Comparison of ENCODE assay signal across 18 cellular contexts in the genomic region with DNA sequence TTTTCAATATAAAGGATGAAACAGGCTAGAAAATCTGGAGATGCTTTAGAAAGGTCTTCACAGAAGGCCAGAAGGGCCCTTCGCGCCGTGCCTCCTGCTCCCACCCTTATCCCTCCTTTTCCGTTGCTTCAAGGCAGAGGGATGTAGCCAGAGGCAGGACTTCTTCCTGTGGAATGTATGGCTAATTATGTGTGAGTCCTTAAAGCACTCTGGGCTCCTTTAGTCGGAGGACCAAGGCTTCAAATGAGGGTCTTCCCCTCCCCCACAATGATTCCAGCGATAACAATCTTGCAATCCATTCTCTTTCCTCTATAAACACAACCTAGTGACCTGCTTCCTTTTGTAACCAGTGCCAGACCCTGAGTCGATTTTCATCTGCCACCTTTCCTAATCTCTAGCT.
DNase-seq lines count a peak whose midpoint lies in the region; ATAC-seq, FAIRE-seq and TF ChIP-seq lines count a peak whose summit lies in the region.
"Had no signal": no experiment of that assay in that cellular context is flagged by ENCODE, and none has a peak within 500 bp of the region (broad histone marks: within the 10 kb centered on the region; RNA-seq: fewer than 3 reads in every experiment).

No MANE protein-coding gene starts in this region.

- H3K27me3 Mint-ChIP-seq in WTC11 (ENCODE audit: low read depth) (peaks cover 2% of the 10 kb centered on the region; the same call in 1 of the 2 replicates), neural progenitor cell (ENCODE audit: insufficient read depth, low read depth) (no peaks in the 10 kb centered on the region)
- H3K27me3 Mint-ChIP-seq: CD4-positive, CD25-positive, alpha-beta regulatory T cell had no signal

- peak overlapping the region; percentile 35 for H3K4me2 ChIP-seq in neural progenitor cell
- H3K4me2 ChIP-seq: KMS-11 had no signal

- peaks cover 3% of the 10 kb centered on the region for H3K36me3 ChIP-seq in neural progenitor cell
- H3K36me3 ChIP-seq: BE2C had no signal

- peak overlapping the region; percentile 63; the same call in 1 of the 2 replicates for H3K27ac Mint-ChIP-seq in WTC11
- H3K27ac Mint-ChIP-seq in neural progenitor cell: peak overlapping the region; percentile 0
- H3K27ac Mint-ChIP-seq: CD4-positive, CD25-positive, alpha-beta regulatory T cell; HFFc6 had no signal

- peak; percentile 77 for ATAC-seq in WTC11
- no peak for ATAC-seq in HG02938 (IDR thresholded peaks at IDR 0.05; ENCODE audit: unreplicated experiment)
- no peak for ATAC-seq in GM21825 (IDR thresholded peaks at IDR 0.05; ENCODE audit: unreplicated experiment)
- no peak for ATAC-seq in GM18517 (IDR thresholded peaks at IDR 0.05; ENCODE audit: unreplicated experiment)

- H3K9ac ChIP-seq in neural progenitor cell: no peak overlapping the region
- H3K9ac ChIP-seq: KMS-11 had no signal

- H3F3A ChIP-seq in neural progenitor cell (ENCODE audit: low read depth): peaks cover 20% of the 10 kb centered on the region

- H3K4me3 Mint-ChIP-seq in WTC11: no peak overlapping the region
- H3K4me3 Mint-ChIP-seq in neural progenitor cell: no peak overlapping the region
- H3K4me3 Mint-ChIP-seq: CD4-positive, CD25-positive, alpha-beta regulatory T cell; HFFc6 had no signal

- CTCF ChIA-PET in WTC11 (lab: Charles Lee): no interaction called here

- peak; percentile 96 for FAIRE-seq in G401.6 (lab: Jason Lieb, UNC)
- FAIRE-seq: A204.1, GM12891 had no signal

- peaks cover 65% of the 10 kb centered on the region for H3K79me2 ChIP-seq in neural progenitor cell (ENCODE audit: low read depth)

- H3K4me1 Mint-ChIP-seq in WTC11 (peaks cover 23% of the 10 kb centered on the region), neural progenitor cell (peaks cover 30% of the 10 kb centered on the region)
- H3K4me1 Mint-ChIP-seq: CD4-positive, CD25-positive, alpha-beta regulatory T cell had no signal

- no peaks in the 10 kb centered on the region for H3K9me3 ChIP-seq in neural progenitor cell (ENCODE audit: low read depth)
- H3K9me3 ChIP-seq: BE2C had no signal

- DNase-seq in WTC11 (ENCODE audit: low spot score) (peak; percentile 7), islet precursor cell (peak; percentile 79), neural progenitor cell (ENCODE audit: low spot score) (peak; percentile 32)
- DNase-seq in activated CD4-positive, alpha-beta T cell treated with anti-CD3 and anti-CD28 coated beads for 48 hours: no peak
- DNase-seq: BE2C; CD4-positive, CD25-positive, alpha-beta regulatory T cell; COR-L47; HFFc6; MV-4-11; NCI-H1694 treated with DMSO at 0.1 percent for 48 hours; Right ventricle myocardium superior had no signal

- no peak for TF ChIP-seq CTCF in WTC11 (IDR thresholded peaks at IDR 0.05)
- TF ChIP-seq CTCF in neural progenitor cell (IDR thresholded peaks at IDR 0.05): no peak

- no peak overlapping the region for H3K4me3 ChIP-seq in neural progenitor cell

- no peaks in the 10 kb centered on the region for H3K27me3 ChIP-seq in neural progenitor cell
- H3K27me3 ChIP-seq: BE2C had no signal

- H3K9me3 Mint-ChIP-seq in WTC11 (no peaks in the 10 kb centered on the region), neural progenitor cell (no peaks in the 10 kb centered on the region)
- H3K9me3 Mint-ChIP-seq: HFFc6 had no signal

- H2AFZ ChIP-seq in neural progenitor cell (replicated peaks): no peak overlapping the region

- peaks cover 29% of the 10 kb centered on the region for H4K20me1 ChIP-seq in neural progenitor cell (ENCODE audit: low read depth)

- peak overlapping the region; percentile 30 for H3K27ac ChIP-seq in neural progenitor cell
- H3K27ac ChIP-seq: KMS-11 had no signal

- POLR2A ChIA-PET in WTC11 (lab: Charles Lee): no interaction called here

- H3K4me1 ChIP-seq in neural progenitor cell: peaks cover 26% of the 10 kb centered on the region
- H3K4me1 ChIP-seq: BE2C had no signal

- H3K36me3 Mint-ChIP-seq in WTC11 (no peaks in the 10 kb centered on the region), neural progenitor cell (no peaks in the 10 kb centered on the region)
- H3K36me3 Mint-ChIP-seq: CD4-positive, CD25-positive, alpha-beta regulatory T cell had no signal

TF ChIP-seq in WTC11, 78 proteins besides CTCF, POLR2A, EP300 and RAD21 (continues in another document):
- TF ChIP-seq ZNF416 (CRISPR knock-in tag; IDR thresholded peaks at IDR 0.05) (no peak), AR (CRISPR knock-in tag; IDR thresholded peaks at IDR 0.05) (no peak), ZNF138 (CRISPR knock-in tag; conservative IDR thresholded peaks at IDR 0.05) (no peak), TEAD4 (CRISPR knock-in tag; IDR thresholded peaks at IDR 0.05) (no peak), ZNF121 (CRISPR knock-in tag; IDR thresholded peaks at IDR 0.05) (no peak), HMGA2 (CRISPR knock-in tag; IDR thresholded peaks at IDR 0.05) (no peak), NR2C2 (CRISPR knock-in tag; IDR thresholded peaks at IDR 0.05) (no peak), NFATC4 (CRISPR knock-in tag; IDR thresholded peaks at IDR 0.05) (no peak)
- TF ChIP-seq, protein P1, sequence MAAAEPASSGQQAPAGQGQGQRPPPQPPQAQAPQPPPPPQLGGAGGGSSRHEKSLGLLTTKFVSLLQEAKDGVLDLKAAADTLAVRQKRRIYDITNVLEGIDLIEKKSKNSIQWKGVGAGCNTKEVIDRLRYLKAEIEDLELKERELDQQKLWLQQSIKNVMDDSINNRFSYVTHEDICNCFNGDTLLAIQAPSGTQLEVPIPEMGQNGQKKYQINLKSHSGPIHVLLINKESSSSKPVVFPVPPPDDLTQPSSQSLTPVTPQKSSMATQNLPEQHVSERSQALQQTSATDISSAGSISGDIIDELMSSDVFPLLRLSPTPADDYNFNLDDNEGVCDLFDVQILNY (CRISPR knock-in tag; IDR thresholded peaks at IDR 0.05): no peak
- TF ChIP-seq, protein P2, sequence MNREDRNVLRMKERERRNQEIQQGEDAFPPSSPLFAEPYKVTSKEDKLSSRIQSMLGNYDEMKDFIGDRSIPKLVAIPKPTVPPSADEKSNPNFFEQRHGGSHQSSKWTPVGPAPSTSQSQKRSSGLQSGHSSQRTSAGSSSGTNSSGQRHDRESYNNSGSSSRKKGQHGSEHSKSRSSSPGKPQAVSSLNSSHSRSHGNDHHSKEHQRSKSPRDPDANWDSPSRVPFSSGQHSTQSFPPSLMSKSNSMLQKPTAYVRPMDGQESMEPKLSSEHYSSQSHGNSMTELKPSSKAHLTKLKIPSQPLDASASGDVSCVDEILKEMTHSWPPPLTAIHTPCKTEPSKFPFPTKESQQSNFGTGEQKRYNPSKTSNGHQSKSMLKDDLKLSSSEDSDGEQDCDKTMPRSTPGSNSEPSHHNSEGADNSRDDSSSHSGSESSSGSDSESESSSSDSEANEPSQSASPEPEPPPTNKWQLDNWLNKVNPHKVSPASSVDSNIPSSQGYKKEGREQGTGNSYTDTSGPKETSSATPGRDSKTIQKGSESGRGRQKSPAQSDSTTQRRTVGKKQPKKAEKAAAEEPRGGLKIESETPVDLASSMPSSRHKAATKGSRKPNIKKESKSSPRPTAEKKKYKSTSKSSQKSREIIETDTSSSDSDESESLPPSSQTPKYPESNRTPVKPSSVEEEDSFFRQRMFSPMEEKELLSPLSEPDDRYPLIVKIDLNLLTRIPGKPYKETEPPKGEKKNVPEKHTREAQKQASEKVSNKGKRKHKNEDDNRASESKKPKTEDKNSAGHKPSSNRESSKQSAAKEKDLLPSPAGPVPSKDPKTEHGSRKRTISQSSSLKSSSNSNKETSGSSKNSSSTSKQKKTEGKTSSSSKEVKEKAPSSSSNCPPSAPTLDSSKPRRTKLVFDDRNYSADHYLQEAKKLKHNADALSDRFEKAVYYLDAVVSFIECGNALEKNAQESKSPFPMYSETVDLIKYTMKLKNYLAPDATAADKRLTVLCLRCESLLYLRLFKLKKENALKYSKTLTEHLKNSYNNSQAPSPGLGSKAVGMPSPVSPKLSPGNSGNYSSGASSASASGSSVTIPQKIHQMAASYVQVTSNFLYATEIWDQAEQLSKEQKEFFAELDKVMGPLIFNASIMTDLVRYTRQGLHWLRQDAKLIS (CRISPR knock-in tag; IDR thresholded peaks at IDR 0.05; ENCODE audit: borderline replicate concordance): no peak
